8 cellular contexts compared by ENCODE assay signal in the genomic region with DNA sequence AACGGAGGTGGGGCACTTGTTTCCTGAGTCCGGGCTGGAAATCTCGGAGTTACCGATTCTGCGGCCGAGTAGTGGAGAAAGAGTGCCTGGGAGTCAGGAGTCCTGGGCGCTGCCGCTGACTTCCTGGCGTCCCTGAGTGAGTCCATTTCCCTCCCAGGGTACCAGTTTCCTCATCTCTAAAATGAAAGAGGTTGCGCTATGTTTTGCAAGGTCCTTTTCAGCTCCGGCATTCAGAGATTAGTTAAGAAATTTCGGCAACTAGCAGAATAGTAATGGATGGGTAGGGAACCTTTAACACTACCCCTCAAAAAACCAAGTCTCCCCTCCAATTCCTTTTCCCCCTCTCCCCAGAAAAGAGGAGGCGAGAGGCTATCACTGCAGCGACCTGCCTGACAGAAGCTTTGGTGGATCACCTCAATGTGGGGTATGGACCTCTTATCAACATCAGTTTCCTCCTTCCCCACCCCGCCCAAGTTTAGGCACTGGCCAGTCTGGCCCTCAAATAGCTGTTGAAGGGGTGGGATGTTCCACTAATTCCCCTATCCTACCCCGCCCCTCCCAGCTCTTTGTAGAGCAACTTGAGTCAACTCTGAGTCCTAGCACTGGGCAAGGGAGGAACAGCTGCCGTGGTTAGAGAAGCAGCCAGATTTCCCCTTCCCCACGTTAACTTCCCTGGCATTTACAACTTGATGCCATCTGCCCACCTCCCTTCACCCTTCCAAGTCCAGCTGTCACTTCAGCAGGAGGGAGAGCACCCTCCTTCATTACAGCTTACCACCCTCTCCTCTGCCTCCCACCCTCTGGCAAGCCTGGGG. TPM values are rescaled to one million over a fixed set of nuclear protein-coding genes. Genes with fewer than 3 reads are reported as not detected.
DNase-seq lines count a peak whose midpoint lies in the region; ATAC-seq and TF ChIP-seq lines count a peak whose summit lies in the region.

No MANE protein-coding gene starts in this region.

- ATAC-seq in GM18517 (IDR thresholded peaks at IDR 0.05; ENCODE audit: unreplicated experiment), result peak; percentile 27
- ATAC-seq in memory B cell (ENCODE audit: low read depth), result no peak
- no peak for ATAC-seq in GM19324 (IDR thresholded peaks at IDR 0.05; ENCODE audit: low FRiP score, unreplicated experiment)
- no peak for ATAC-seq in GM18867 (IDR thresholded peaks at IDR 0.05; ENCODE audit: unreplicated experiment)

- H3K4me3 Mint-ChIP-seq in memory B cell, result peak overlapping the region; percentile 92

- peaks cover 27% of the 10 kb centered on the region for H3K4me1 Mint-ChIP-seq in memory B cell

- no peaks in the 10 kb centered on the region for H3K9me3 Mint-ChIP-seq in memory B cell

- in situ Hi-C loops in astrocyte of the spinal cord (cut with HindIII; ENCODE audit: low sequenced_read_pairs), result no loop called here

- H3K27ac Mint-ChIP-seq in memory B cell, result peak overlapping the region; percentile 91

- DNase-seq in M059J (ENCODE audit: low read depth), result peak; percentile 50
- no peak for DNase-seq in astrocyte of the spinal cord (ENCODE audit: low read depth, low spot score)
- DNase-seq in memory B cell (ENCODE audit: low spot score in 2 of 2), result no peak
- no peak for DNase-seq in retina
- DNase-seq in stimulated activated CD4-positive, alpha-beta T cell treated with anti-CD3 and anti-CD28 coated beads, Interleukin-1b, Interleukin-23, amount 100 ng/mL, for 48 hours, result no peak

- no peaks in the 10 kb centered on the region for H3K27me3 Mint-ChIP-seq in memory B cell

- H3K4me3 ChIP-seq in astrocyte of the spinal cord (ENCODE audit: low read depth, low read length), result peak overlapping the region; percentile 63

- no peaks in the 10 kb centered on the region for H3K36me3 Mint-ChIP-seq in memory B cell

- no peak for TF ChIP-seq CTCF in astrocyte of the spinal cord (IDR thresholded peaks at IDR 0.05; ENCODE audit: low read depth, low read length)

RNA-seq across cellular contexts. Expression of a gene that starts 0.9 kb away (rescaled TPM):
- 115 and 120 TPM in 2 replicates for total RNA-seq in M059J (2014; rRNA removed; shearing (Covaris generic))

RNA-seq across cellular contexts. Expression of a gene that starts 3.4 kb away (rescaled TPM):
- 2.0 and 3.2 TPM in 2 replicates for total RNA-seq in M059J (2014; rRNA removed; shearing (Covaris generic))

RNA-seq across cellular contexts. Expression of a gene that starts 9.1 kb away (rescaled TPM):
- 4.2 and 7.9 TPM in 2 replicates for total RNA-seq in M059J (2014; rRNA removed; shearing (Covaris generic))

RNA-seq across cellular contexts. Expression of a gene that starts 12.0 kb away (rescaled TPM):
- 1,074 and 1,218 TPM in 2 replicates for total RNA-seq in M059J (2014; rRNA removed; shearing (Covaris generic))

RNA-seq across cellular contexts. Expression of a gene that starts 26.1 kb away (rescaled TPM):
- 3.9 and 7.1 TPM in 2 replicates for total RNA-seq in M059J (2014; rRNA removed; shearing (Covaris generic))
